8 cellular contexts compared by ENCODE assay signal in the genomic region with DNA sequence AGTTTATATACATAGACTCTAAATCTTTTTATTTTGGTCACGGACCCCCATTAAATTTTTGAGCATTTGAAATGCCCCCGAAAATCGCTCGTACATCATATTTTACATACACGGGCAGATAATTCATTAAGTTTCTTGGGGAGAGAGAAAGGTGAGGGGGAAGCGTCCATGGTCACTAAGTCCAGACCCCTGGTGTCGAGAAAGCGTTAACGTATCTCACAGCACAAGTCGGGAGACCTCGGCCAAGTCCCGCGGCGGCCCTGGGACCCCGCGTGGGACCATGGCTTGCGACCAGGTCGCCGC. TPM values are rescaled to one million over a fixed set of nuclear protein-coding genes. Genes with fewer than 3 reads are reported as not detected.
DNase-seq lines count a peak whose midpoint lies in the region; ATAC-seq and TF ChIP-seq lines count a peak whose summit lies in the region.

No MANE protein-coding gene starts in this region.

- H3K27ac Mint-ChIP-seq in activated CD4-positive, alpha-beta memory T cell treated with anti-CD3 and anti-CD28 coated beads for 36 hours = peak overlapping the region; percentile 92

- no peaks in the 10 kb centered on the region for H3K9me3 Mint-ChIP-seq in activated CD4-positive, alpha-beta memory T cell treated with anti-CD3 and anti-CD28 coated beads for 36 hours

- H3K27me3 Mint-ChIP-seq in activated CD4-positive, alpha-beta memory T cell treated with anti-CD3 and anti-CD28 coated beads for 36 hours = no peaks in the 10 kb centered on the region

- WGBS in stomach, 5 donors = 0 to 1% (median 0%) methylated on average over 17 to 19 of the region's 19 CpGs

- ATAC-seq in HG02642 (IDR thresholded peaks at IDR 0.05; ENCODE audit: poor library complexity, unreplicated experiment) = no peak

- POLR2A ChIA-PET in activated CD4-positive, alpha-beta memory T cell treated with anti-CD3 and anti-CD28 coated beads for 36 hours (lab: Charles Lee) = interaction anchor here (1.2 to 2.1 kb wide), 6 partner anchors 9 to 436 kb away, joined by 3 to 13 read pairs (median 6); partner anchors contain the start of genes HSDL2, KIAA1958 and UGCG

- peak overlapping the region; percentile 93 for H3K4me3 Mint-ChIP-seq in activated CD4-positive, alpha-beta memory T cell treated with anti-CD3 and anti-CD28 coated beads for 36 hours

- intact Hi-C loops in activated CD4-positive, alpha-beta memory T cell treated with anti-CD3 and anti-CD28 coated beads for 36 hours (cut with micrococcal nuclease) = loop anchor here (2.0 to 5.0 kb wide), 6 partner anchors 54 to 700 kb away; partner anchors contain the start of genes DNAJC25, KIAA1958 and SNX30
- intact Hi-C loops in stomach (cut with DNase I; ENCODE audit: low total_unique reads) = no loop called here

- peaks cover 6 to 56% (median 32%) of the 10 kb centered on the region in 4 donors for H3K4me1 ChIP-seq in stomach

- peaks cover 1% of the 10 kb centered on the region for H3K36me3 Mint-ChIP-seq in activated CD4-positive, alpha-beta memory T cell treated with anti-CD3 and anti-CD28 coated beads for 36 hours

- peak; percentile 38 for DNase-seq in NCI-H1105 (lab: John Stamatoyannopoulos, UW)
- no peak for DNase-seq in NCI-H1105 treated with DMSO at 0.1 percent for 48 hours (lab: John Stamatoyannopoulos, UW)
- DNase-seq in activated CD4-positive, alpha-beta memory T cell treated with anti-CD3 and anti-CD28 coated beads for 36 hours = no peak
- DNase-seq in stomach = no peak
- DNase-seq in NCI-H510A (lab: John Stamatoyannopoulos, UW) = no peak
- DNase-seq in GM10266 (ENCODE audit: extremely low spot score) = no peak

- TF ChIP-seq POLR2A in stomach (IDR thresholded peaks at IDR 0.05) = no peak

- H3K9me3 ChIP-seq in stomach = no peaks in the 10 kb centered on the region

- peaks cover 43% of the 10 kb centered on the region for H3K4me1 Mint-ChIP-seq in activated CD4-positive, alpha-beta memory T cell treated with anti-CD3 and anti-CD28 coated beads for 36 hours (ENCODE audit: low read depth)

- H3K36me3 ChIP-seq in stomach = no peaks in the 10 kb centered on the region

- H3K27ac ChIP-seq in stomach = peak overlapping the region; percentile 99 to 100 (median 100)

- CTCF ChIA-PET in activated CD4-positive, alpha-beta memory T cell treated with anti-CD3 and anti-CD28 coated beads for 36 hours (lab: Charles Lee) = interaction anchor here (0.7 to 2.4 kb wide), 3 partner anchors 10 to 47 kb away, joined by 3 to 11 read pairs (median 5); partner anchors contain the start of gene HSDL2

- H3K27me3 ChIP-seq in stomach = no peaks in the 10 kb centered on the region

- TF ChIP-seq CTCF in stomach (IDR thresholded peaks at IDR 0.05) = no peak
- TF ChIP-seq CTCF in GM10266 (IDR thresholded peaks at IDR 0.05; ENCODE audit: control insufficient read depth, insufficient read depth, low read depth, missing control alignments) = no peak

- H3K4me3 ChIP-seq in iPS-11a (ENCODE audit: low read depth, low read length) (peak overlapping the region; percentile 82), stomach (peak overlapping the region; percentile 67 to 99 (median 94))

- no peak for TF ChIP-seq EP300 in stomach (IDR thresholded peaks at IDR 0.05)

RNA-seq across cellular contexts. Expression of gene PTBP3, which starts 0.8 kb away (rescaled TPM):
- 10 to 100 TPM; 87.2 to 92.3 TPM for total RNA-seq in activated CD4-positive, alpha-beta memory T cell treated with anti-CD3 and anti-CD28 coated beads for 36 hours
- total RNA-seq in stomach = 10 to 100 TPM; 15.2 to 90.7 (median 29.5) TPM
- 10 to 100 TPM; 11.7 to 22.5 (median 15.3) TPM for polyA plus RNA-seq in stomach

RNA-seq across cellular contexts. Expression of gene HSDL2, which starts 47.3 kb away (rescaled TPM):
- 10 to 100 TPM; 24.8 to 26.3 TPM for total RNA-seq in activated CD4-positive, alpha-beta memory T cell treated with anti-CD3 and anti-CD28 coated beads for 36 hours
- 10 to 100 TPM; 18.3 to 56.9 (median 28.1) TPM for total RNA-seq in stomach
- 10 to 100 TPM; 19.6 to 24.5 (median 23.5) TPM for polyA plus RNA-seq in stomach
